Comparison of ENCODE assay signal across 10 cellular contexts in genomic region chr14:54890794-54891193, GRCh38. TPM values are rescaled to one million over a fixed set of nuclear protein-coding genes. Genes with fewer than 3 reads are reported as not detected.
DNase-seq lines count a peak whose midpoint lies in the region; ATAC-seq and TF ChIP-seq lines count a peak whose summit lies in the region.
"Had no signal": no experiment of that assay in that cellular context is flagged by ENCODE, and none has a peak within 500 bp of the region (broad histone marks: within the 10 kb centered on the region; RNA-seq: fewer than 3 reads in every experiment).

No MANE protein-coding gene starts in this region.

- H3K27ac ChIP-seq in DOHH2 (ENCODE audit: low read depth, low read length) (no peak overlapping the region), Karpas-422 (ENCODE audit: low read length) (peak overlapping the region; percentile 55)
- H3K27ac ChIP-seq: breast epithelium had no signal

- no TSS peak for BruUV-seq in MCF 10A (replicated peaks; lab: Mats Ljungman, UMichigan)

- TF ChIP-seq CTCF in DOHH2 (IDR thresholded peaks at IDR 0.05; ENCODE audit: low read depth, low read length, poor library complexity, severe bottlenecking) (no peak), MCF 10A (IDR thresholded peaks at IDR 0.05; ENCODE audit: unreplicated experiment) (no peak)

- H3K4me2 ChIP-seq in DOHH2 (ENCODE audit: low read length) (peak overlapping the region; percentile 10; the same call in 1 of the 2 replicates), Karpas-422 (ENCODE audit: low read depth, low read length, poor library complexity, severe bottlenecking) (peak overlapping the region; percentile 7)

- no peak overlapping the region for H3K4me3 Mint-ChIP-seq in MCF 10A (ENCODE audit: unreplicated experiment)

- no peaks in the 10 kb centered on the region for H3K9me3 ChIP-seq in DOHH2 (ENCODE audit: control insufficient read depth, insufficient read depth, low read length)
- no peaks in the 10 kb centered on the region for H3K9me3 ChIP-seq in Karpas-422 (ENCODE audit: low read length)
- H3K9me3 ChIP-seq: breast epithelium had no signal

- peak; percentile 64 for DNase-seq in Karpas-422
- DNase-seq in MCF 10A (ENCODE audit: unreplicated experiment): no peak
- no peak for DNase-seq in NCI-H2081 treated with DMSO at 0.1 percent for 48 hours (lab: John Stamatoyannopoulos, UW)
- DNase-seq in NCI-H1417 (lab: John Stamatoyannopoulos, UW): no peak

- peaks cover 6% of the 10 kb centered on the region; the same call in 1 of the 2 replicates for H3F3A ChIP-seq in DOHH2 (ENCODE audit: control insufficient read depth, insufficient read depth)

- H2AFZ ChIP-seq in Karpas-422 (ENCODE audit: low read length): no peak overlapping the region

- no peaks in the 10 kb centered on the region for H3K9me2 ChIP-seq in DOHH2 (replicated peaks; ENCODE audit: control insufficient read depth, low read length)
- H3K9me2 ChIP-seq in Karpas-422 (replicated peaks; ENCODE audit: insufficient read depth, low read length): no peaks in the 10 kb centered on the region

- no peaks in the 10 kb centered on the region for H3K27me3 Mint-ChIP-seq in MCF 10A (ENCODE audit: insufficient read depth, unreplicated experiment)

- H3K36me3 ChIP-seq in DOHH2 (ENCODE audit: control insufficient read depth, low read length) (no peaks in the 10 kb centered on the region), Karpas-422 (ENCODE audit: insufficient read depth, low read length) (peaks cover 40% of the 10 kb centered on the region)
- H3K36me3 ChIP-seq: breast epithelium had no signal

- POLR2A ChIA-PET in MCF 10A (lab: Yijun Ruan, JAX): interaction anchor here (3.7 kb wide), 1 partner anchor 9 kb away, joined by 16 read pairs; no protein-coding TSS in a partner anchor

- H3K79me2 ChIP-seq in DOHH2 (ENCODE audit: control insufficient read depth, low read length) (peaks cover 64% of the 10 kb centered on the region), Karpas-422 (ENCODE audit: low read length) (peaks cover 100% of the 10 kb centered on the region)

- H3K27me3 ChIP-seq in DOHH2 (ENCODE audit: control insufficient read depth, low read length) (no peaks in the 10 kb centered on the region), Karpas-422 (ENCODE audit: low read length) (no peaks in the 10 kb centered on the region)
- H3K27me3 ChIP-seq: BLaER1 treated with 17β-estradiol and CSF1 and Interleukin-3, amounts not matched to agents 10 nM and 100 nM; breast epithelium had no signal

- H3K9me3 Mint-ChIP-seq in MCF 10A (ENCODE audit: unreplicated experiment): no peaks in the 10 kb centered on the region

- H3K27ac Mint-ChIP-seq in MCF 10A (ENCODE audit: low read depth, unreplicated experiment): no peak overlapping the region

- H3K4me3 ChIP-seq in DOHH2 (ENCODE audit: low read length) (no peak overlapping the region), Karpas-422 (ENCODE audit: low read length) (no peak overlapping the region)
- H3K4me3 ChIP-seq: BLaER1 treated with 17β-estradiol and CSF1 and Interleukin-3, amounts not matched to agents 10 nM and 100 nM; breast epithelium had no signal

- peaks cover 6% of the 10 kb centered on the region for H3K4me1 Mint-ChIP-seq in MCF 10A (ENCODE audit: insufficient read depth, unreplicated experiment)

- peak overlapping the region; percentile 1; the same call in 1 of the 2 replicates for H3K9ac ChIP-seq in Karpas-422 (ENCODE audit: low read length)

- intact Hi-C loops in MCF 10A (cut with micrococcal nuclease): no loop called here

- H3K4me1 ChIP-seq in DOHH2 (ENCODE audit: control insufficient read depth, low read length) (peaks cover 33% of the 10 kb centered on the region), Karpas-422 (ENCODE audit: low read length) (peaks cover 95% of the 10 kb centered on the region)
- H3K4me1 ChIP-seq: breast epithelium had no signal

- CTCF ChIA-PET in MCF 10A (lab: Yijun Ruan, JAX): interaction anchor here (0.6 to 3.5 kb wide), 3 partner anchors 9 to 77 kb away, joined by 3 to 20 read pairs (median 4); partner anchors contain the start of gene GCH1

- H3K36me3 Mint-ChIP-seq in MCF 10A (ENCODE audit: insufficient read depth, unreplicated experiment): no peaks in the 10 kb centered on the region

- ATAC-seq in GM19025 (IDR thresholded peaks at IDR 0.05; ENCODE audit: low read depth, unreplicated experiment): peak; percentile 87
- ATAC-seq in HG02759 (IDR thresholded peaks at IDR 0.05; ENCODE audit: unreplicated experiment): peak; percentile 85
- ATAC-seq in activated CD4-positive, CD25-positive, alpha-beta regulatory T cell treated with anti-CD3 and anti-CD28 coated beads, Interleukin-2, amount 50 U/mL, for 24 hours: no peak

- H4K20me1 ChIP-seq in DOHH2 (ENCODE audit: control insufficient read depth, insufficient read depth, low read depth, low read length): no peaks in the 10 kb centered on the region
- peaks cover 31% of the 10 kb centered on the region for H4K20me1 ChIP-seq in Karpas-422 (ENCODE audit: insufficient read depth, low read depth, low read length)

RNA-seq across cellular contexts. Expression of gene GCH1, which starts 11.8 kb away (rescaled TPM):
- total RNA-seq in Karpas-422 (2014; rRNA removed; shearing (Covaris generic); ENCODE audit: low replicate concordance): 136 and 174 TPM in 2 replicates
- total RNA-seq in MCF 10A (2022): 7.1 and 8.6 TPM in 2 replicates

Comparison
In these comparisons a context has a peak if more than half of its experiments do, and no peak if none do; other contexts are left out.
1. ATAC-seq: peak in GM19025 (single experiment) and HG02759 (single experiment); none in activated CD4-positive, CD25-positive, alpha-beta regulatory T cell treated with anti-CD3 and anti-CD28 coated beads, Interleukin-2, amount 50 U/mL, for 24 hours (0 of 2).
2. RNA of gene GCH1, which starts 11.8 kb away (total RNA-seq): 136 to 174 TPM in Karpas-422; 7.1 to 8.6 TPM in MCF 10A; every median in the first group is over 10 times any median in the second.